Comparison of ENCODE assay signal across 8 cellular contexts in the genomic region with DNA sequence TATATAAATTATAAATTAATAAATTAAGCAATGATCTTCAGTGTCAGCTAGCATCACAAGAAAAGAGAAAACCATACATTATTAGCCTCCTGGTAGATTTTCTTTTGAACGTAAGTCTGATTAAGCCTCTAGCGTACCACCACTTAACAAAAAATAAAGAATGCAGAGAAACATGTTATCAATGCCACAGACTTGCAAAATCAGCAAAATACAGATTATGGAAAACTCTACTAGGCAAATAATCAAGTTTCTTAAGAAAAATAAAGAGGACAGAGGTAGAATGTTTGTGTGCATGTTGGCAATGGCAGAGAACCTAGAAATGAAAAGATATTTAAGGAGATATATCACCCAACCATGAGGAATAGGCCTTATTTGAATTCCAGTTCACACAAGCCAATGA. TPM values are rescaled to one million over a fixed set of nuclear protein-coding genes. Genes with fewer than 3 reads are reported as not detected.
"Had no signal": no experiment of that assay in that cellular context is flagged by ENCODE, and none has a peak within 500 bp of the region (broad histone marks: within the 10 kb centered on the region; RNA-seq: fewer than 3 reads in every experiment).

No MANE protein-coding gene starts in this region.

- FAIRE-seq: HTR-8/SVneo had no signal

- H3K9ac ChIP-seq: KMS-11 had no signal

- H3K4me2 ChIP-seq: KMS-11 had no signal

- DNase-seq: KBM-7, KG1 had no signal

- H3K27ac ChIP-seq: HL-60, KMS-11 had no signal

RNA-seq across cellular contexts. Expression of a gene that starts 8.4 kb away (rescaled TPM):
- total RNA-seq: HT-29, HT1080 had no signal
- polyA plus RNA-seq: IgD-negative memory B cell had no signal
